ENCODE assay signal across 2 cellular contexts in the genomic region with DNA sequence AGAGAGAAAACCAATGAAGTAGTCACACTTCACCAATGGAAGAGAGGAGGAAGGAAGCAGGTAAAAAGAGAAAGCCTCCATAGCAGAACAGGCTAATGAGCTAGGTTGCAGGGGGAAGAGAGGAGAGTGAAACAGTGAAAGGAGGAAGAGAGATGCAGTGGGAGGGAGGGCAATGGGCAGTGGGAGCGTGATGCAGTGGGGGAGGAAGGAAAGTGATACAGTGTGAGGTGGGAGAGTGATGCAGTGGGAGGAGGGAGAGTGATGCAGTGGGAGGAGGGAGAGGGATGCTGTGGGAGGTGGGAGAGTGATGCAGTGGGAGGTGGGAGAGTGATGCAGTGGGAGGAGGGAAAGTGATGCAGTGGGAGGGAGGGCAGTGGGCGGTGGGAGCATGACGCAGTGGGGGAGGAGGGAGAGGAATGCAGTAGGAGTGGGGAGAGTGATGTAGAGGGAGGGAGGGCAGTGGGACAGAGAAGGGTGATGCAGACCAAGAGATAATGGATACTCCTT.
A peak's percentile ranks its signal among the peaks of the same experiment; 100 is the strongest.
TF ChIP-seq lines count a peak whose summit lies in the region.

No MANE protein-coding gene starts in this region.

TF ChIP-seq in HEK293, 187 proteins besides CTCF, POLR2A, EP300 and RAD21:
- TF ChIP-seq ZNF585B (tag by site-specific recombination; IDR thresholded peaks at IDR 0.05) (no peak), EGR2 (tag by site-specific recombination; IDR thresholded peaks at IDR 0.05; ENCODE audit: low read depth) (peak; percentile 100), ZNF354C (tag by site-specific recombination; IDR thresholded peaks at IDR 0.05; ENCODE audit: borderline replicate concordance, low read depth) (no peak), ZFHX2 (tag by site-specific recombination; conservative IDR thresholded peaks at IDR 0.05) (peak; percentile 100), PRDM1 (tag by site-specific recombination; IDR thresholded peaks at IDR 0.05) (peak; percentile 97)
- TF ChIP-seq, protein P1, sequence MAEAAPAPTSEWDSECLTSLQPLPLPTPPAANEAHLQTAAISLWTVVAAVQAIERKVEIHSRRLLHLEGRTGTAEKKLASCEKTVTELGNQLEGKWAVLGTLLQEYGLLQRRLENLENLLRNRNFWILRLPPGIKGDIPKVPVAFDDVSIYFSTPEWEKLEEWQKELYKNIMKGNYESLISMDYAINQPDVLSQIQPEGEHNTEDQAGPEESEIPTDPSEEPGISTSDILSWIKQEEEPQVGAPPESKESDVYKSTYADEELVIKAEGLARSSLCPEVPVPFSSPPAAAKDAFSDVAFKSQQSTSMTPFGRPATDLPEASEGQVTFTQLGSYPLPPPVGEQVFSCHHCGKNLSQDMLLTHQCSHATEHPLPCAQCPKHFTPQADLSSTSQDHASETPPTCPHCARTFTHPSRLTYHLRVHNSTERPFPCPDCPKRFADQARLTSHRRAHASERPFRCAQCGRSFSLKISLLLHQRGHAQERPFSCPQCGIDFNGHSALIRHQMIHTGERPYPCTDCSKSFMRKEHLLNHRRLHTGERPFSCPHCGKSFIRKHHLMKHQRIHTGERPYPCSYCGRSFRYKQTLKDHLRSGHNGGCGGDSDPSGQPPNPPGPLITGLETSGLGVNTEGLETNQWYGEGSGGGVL (tag by site-specific recombination; IDR thresholded peaks at IDR 0.05), result peak; percentile 71; the same call in 1 of the 2 replicates

TF ChIP-seq in K562, 482 proteins besides CTCF, POLR2A, EP300 and RAD21:
- TF ChIP-seq ZNF384 (IDR thresholded peaks at IDR 0.05; ENCODE audit: low read depth, low read length) (no peak), ZNF507 (tag; conservative IDR thresholded peaks at IDR 0.05) (no peak), ERF (CRISPR knock-in tag; IDR thresholded peaks at IDR 0.05) (no peak), HDAC2 (IDR thresholded peaks at IDR 0.05) (no peak), ZNF263 (CRISPR knock-in tag; IDR thresholded peaks at IDR 0.05; ENCODE audit: borderline replicate concordance) (peak; percentile 86)
- TF ChIP-seq, protein P2, sequence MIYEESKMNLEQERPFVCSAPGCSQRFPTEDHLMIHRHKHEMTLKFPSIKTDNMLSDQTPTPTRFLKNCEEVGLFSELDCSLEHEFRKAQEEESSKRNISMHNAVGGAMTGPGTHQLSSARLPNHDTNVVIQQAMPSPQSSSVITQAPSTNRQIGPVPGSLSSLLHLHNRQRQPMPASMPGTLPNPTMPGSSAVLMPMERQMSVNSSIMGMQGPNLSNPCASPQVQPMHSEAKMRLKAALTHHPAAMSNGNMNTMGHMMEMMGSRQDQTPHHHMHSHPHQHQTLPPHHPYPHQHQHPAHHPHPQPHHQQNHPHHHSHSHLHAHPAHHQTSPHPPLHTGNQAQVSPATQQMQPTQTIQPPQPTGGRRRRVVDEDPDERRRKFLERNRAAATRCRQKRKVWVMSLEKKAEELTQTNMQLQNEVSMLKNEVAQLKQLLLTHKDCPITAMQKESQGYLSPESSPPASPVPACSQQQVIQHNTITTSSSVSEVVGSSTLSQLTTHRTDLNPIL (CRISPR knock-in tag; IDR thresholded peaks at IDR 0.05), result no peak
- TF ChIP-seq, protein P3, sequence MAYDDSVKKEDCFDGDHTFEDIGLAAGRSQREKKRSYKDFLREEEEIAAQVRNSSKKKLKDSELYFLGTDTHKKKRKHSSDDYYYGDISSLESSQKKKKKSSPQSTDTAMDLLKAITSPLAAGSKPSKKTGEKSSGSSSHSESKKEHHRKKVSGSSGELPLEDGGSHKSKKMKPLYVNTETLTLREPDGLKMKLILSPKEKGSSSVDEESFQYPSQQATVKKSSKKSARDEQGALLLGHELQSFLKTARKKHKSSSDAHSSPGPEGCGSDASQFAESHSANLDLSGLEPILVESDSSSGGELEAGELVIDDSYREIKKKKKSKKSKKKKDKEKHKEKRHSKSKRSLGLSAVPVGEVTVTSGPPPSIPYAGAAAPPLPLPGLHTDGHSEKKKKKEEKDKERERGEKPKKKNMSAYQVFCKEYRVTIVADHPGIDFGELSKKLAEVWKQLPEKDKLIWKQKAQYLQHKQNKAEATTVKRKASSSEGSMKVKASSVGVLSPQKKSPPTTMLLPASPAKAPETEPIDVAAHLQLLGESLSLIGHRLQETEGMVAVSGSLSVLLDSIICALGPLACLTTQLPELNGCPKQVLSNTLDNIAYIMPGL (CRISPR knock-in tag; IDR thresholded peaks at IDR 0.05), result no peak
